ENCODE assay signal across 8 cellular contexts in genomic region chr5:134524219-134524825, GRCh38. TPM values are rescaled to one million over a fixed set of nuclear protein-coding genes. Genes with fewer than 3 reads are reported as not detected.
A peak's percentile ranks its signal among the peaks of the same experiment; 100 is the strongest.
DNase-seq lines count a peak whose midpoint lies in the region; ATAC-seq and FAIRE-seq lines count a peak whose summit lies in the region.

No MANE protein-coding gene starts in this region.

- H3K36me3 ChIP-seq in neuron (ENCODE audit: insufficient read depth, low read length) (no peaks in the 10 kb centered on the region), subcutaneous abdominal adipose tissue (ENCODE audit: control insufficient read depth in 5 of 5, insufficient read depth in 5 of 5, low read length in 5 of 5) (no peaks in the 10 kb centered on the region)

- H3K27me3 ChIP-seq in neuron (ENCODE audit: insufficient read depth, low read length) = peaks cover 41% of the 10 kb centered on the region
- no peaks in the 10 kb centered on the region for H3K27me3 ChIP-seq in subcutaneous abdominal adipose tissue (ENCODE audit: control insufficient read depth in 5 of 5, insufficient read depth in 4 of 5, low read length in 5 of 5)

- H3K4me3 ChIP-seq in neuron (ENCODE audit: low read length) = peak overlapping the region; percentile 62
- peak overlapping the region; percentile 50 to 90 (median 84) for H3K4me3 ChIP-seq in subcutaneous abdominal adipose tissue (ENCODE audit: low read depth in 1 of 5, low read length in 5 of 5)

- DNase-seq in Caki2 (ENCODE audit: low read depth) = peak; percentile 81
- peak; percentile 61 for DNase-seq in HTR-8/SVneo (ENCODE audit: insufficient read length, low spot score)
- DNase-seq in SK-N-DZ (ENCODE audit: low spot score) = peak; percentile 55
- peak; percentile 69 for DNase-seq in activated naive CD4-positive, alpha-beta T cell treated with anti-CD3 and anti-CD28 coated beads, Interleukin-2, amount 50 U/mL, for 16 hours
- peak; percentile 71 for DNase-seq in germinal center (ENCODE audit: low spot score)

- H3K9ac ChIP-seq in subcutaneous abdominal adipose tissue (ENCODE audit: low read length in 5 of 5) = peak overlapping the region; percentile 63 to 94 (median 92)

- no peaks in the 10 kb centered on the region for H3K9me3 ChIP-seq in neuron (ENCODE audit: low read length)
- no peaks in the 10 kb centered on the region for H3K9me3 ChIP-seq in subcutaneous abdominal adipose tissue (ENCODE audit: control insufficient read depth in 5 of 5, low read length in 5 of 5)

- in situ Hi-C loops in Caki2 (cut with HindIII; ENCODE audit: low pct_unique_long_range_greater_than_20kb, low sequenced_read_pairs) = no loop called here

- H3K4me1 ChIP-seq in neuron (ENCODE audit: insufficient read depth, low read length) (peaks cover 13% of the 10 kb centered on the region), subcutaneous abdominal adipose tissue (ENCODE audit: control insufficient read depth in 5 of 5, insufficient read depth in 5 of 5, low read length in 5 of 5) (peaks cover 5 to 35% (median 31%) of the 10 kb centered on the region in 5 donors)

- FAIRE-seq in HTR-8/SVneo (lab: Jason Lieb, UNC) = peak; percentile 51

- H3K27ac ChIP-seq in subcutaneous abdominal adipose tissue (ENCODE audit: low read depth, low read length) = peak overlapping the region; percentile 95

- H2AFZ ChIP-seq in neuron (ENCODE audit: low read depth, low read length) = peak overlapping the region; percentile 59

- ATAC-seq in HG03280 (IDR thresholded peaks at IDR 0.05; ENCODE audit: unreplicated experiment) = no peak

RNA-seq across cellular contexts. Expression of gene JADE2, which starts 1.1 kb away (rescaled TPM):
- 36.4 and 36.9 TPM in 2 replicates for total RNA-seq in Caki2 (2014; rRNA removed; shearing (Covaris generic); ENCODE audit: low replicate concordance)
- polyA plus RNA-seq in SK-N-DZ (2014; cell fraction: cytosol; rRNA removed) = 1.7 and 3.2 TPM in 2 replicates
- 1.6 and 3.0 TPM in 2 replicates for polyA plus RNA-seq in SK-N-DZ (2014; cell fraction: nucleus; rRNA removed)
